In genomic region chr15:51629612-51630011, GRCh38 we compare ENCODE assay signal across 12 cellular contexts. TPM values are rescaled to one million over a fixed set of nuclear protein-coding genes. Genes with fewer than 3 reads are reported as not detected.
DNase-seq lines count a peak whose midpoint lies in the region; ATAC-seq and TF ChIP-seq lines count a peak whose summit lies in the region.
"Had no signal": no experiment of that assay in that cellular context is flagged by ENCODE, and none has a peak within 500 bp of the region (broad histone marks: within the 10 kb centered on the region; RNA-seq: fewer than 3 reads in every experiment).

No MANE protein-coding gene starts in this region.

- intact Hi-C loops in sciatic nerve (cut with DNase I) (no loop called here), Calu3 (cut with micrococcal nuclease; ENCODE audit: unreplicated experiment) (no loop called here)

- H3K9me3 ChIP-seq in gastroesophageal sphincter, result no peaks in the 10 kb centered on the region

- TF ChIP-seq POLR2A in gastroesophageal sphincter (IDR thresholded peaks at IDR 0.05), result no peak

- peaks cover 4% of the 10 kb centered on the region for H3K27me3 Mint-ChIP-seq in Calu3 (ENCODE audit: unreplicated experiment)

- no peak for TF ChIP-seq EP300 in gastroesophageal sphincter (IDR thresholded peaks at IDR 0.05)

- TF ChIP-seq CTCF in gastroesophageal sphincter (IDR thresholded peaks at IDR 0.05) (no peak), Calu3 (IDR thresholded peaks at IDR 0.05; ENCODE audit: unreplicated experiment) (no peak)

- no peaks in the 10 kb centered on the region for H3K9me3 Mint-ChIP-seq in Calu3 (ENCODE audit: low read depth, unreplicated experiment)
- H3K9me3 Mint-ChIP-seq: activated naive CD8-positive, alpha-beta T cell treated with anti-CD3 and anti-CD28 coated beads, Interleukin-2, amount 10 ng/mL, durations not matched to agents 7 days and 5 days had no signal

- H3K27ac ChIP-seq in gastroesophageal sphincter, result no peak overlapping the region

- H3K36me3 Mint-ChIP-seq in Calu3 (ENCODE audit: insufficient read depth, unreplicated experiment), result no peaks in the 10 kb centered on the region
- H3K36me3 Mint-ChIP-seq: activated naive CD8-positive, alpha-beta T cell treated with anti-CD3 and anti-CD28 coated beads, Interleukin-2, amount 10 ng/mL, durations not matched to agents 7 days and 5 days; CD4-positive, CD25-positive, alpha-beta regulatory T cell had no signal

- H3K4me3 Mint-ChIP-seq in Calu3 (ENCODE audit: low read depth, unreplicated experiment), result no peak overlapping the region
- H3K4me3 Mint-ChIP-seq: activated naive CD8-positive, alpha-beta T cell treated with anti-CD3 and anti-CD28 coated beads, Interleukin-2, amount 10 ng/mL, durations not matched to agents 7 days and 5 days; CD4-positive, CD25-positive, alpha-beta regulatory T cell had no signal

- WGBS in gastroesophageal sphincter (ENCODE audit: low coverage in 1 of 2), 2 donors, result 50 to 55% methylated on average over 1 of the region's 1 CpG

- no peaks in the 10 kb centered on the region for H3K4me1 ChIP-seq in gastroesophageal sphincter

- no peaks in the 10 kb centered on the region for H3K27me3 ChIP-seq in gastroesophageal sphincter

- no TSS peak for BruUV-seq in Calu3 (replicated peaks; lab: Mats Ljungman, UMichigan)

- H3K4me1 Mint-ChIP-seq in Calu3 (ENCODE audit: low read depth, unreplicated experiment), result peaks cover 2% of the 10 kb centered on the region
- H3K4me1 Mint-ChIP-seq: CD4-positive, CD25-positive, alpha-beta regulatory T cell had no signal

- CTCF ChIA-PET in Calu3 (lab: Charles Lee), result no interaction called here

- H3K27ac Mint-ChIP-seq in Calu3 (ENCODE audit: unreplicated experiment), result no peak overlapping the region
- H3K27ac Mint-ChIP-seq: activated naive CD8-positive, alpha-beta T cell treated with anti-CD3 and anti-CD28 coated beads, Interleukin-2, amount 10 ng/mL, durations not matched to agents 7 days and 5 days; CD4-positive, CD25-positive, alpha-beta regulatory T cell had no signal

- peak; percentile 72 for ATAC-seq in gastroesophageal sphincter
- peak; percentile 90 for ATAC-seq in sciatic nerve

- H3K36me3 ChIP-seq in gastroesophageal sphincter, result no peaks in the 10 kb centered on the region

- H3K4me3 ChIP-seq in gastroesophageal sphincter, result no peak overlapping the region

- DNase-seq in HuH-7 (ENCODE audit: low spot score), result peak; percentile 24
- peak; percentile 84 for DNase-seq in SKM-1 (lab: John Stamatoyannopoulos, UW; ENCODE audit: unreplicated experiment)
- DNase-seq in sciatic nerve (ENCODE audit: low spot score), result no peak
- DNase-seq in Calu3, result no peak
- DNase-seq in cerebellum (ENCODE audit: low spot score), result no peak
- DNase-seq in NCI-H2227 (lab: John Stamatoyannopoulos, UW; ENCODE audit: unreplicated experiment), result no peak
- DNase-seq: activated naive CD8-positive, alpha-beta T cell treated with anti-CD3 and anti-CD28 coated beads, Interleukin-2, amount 10 ng/mL, durations not matched to agents 7 days and 5 days; CD4-positive, CD25-positive, alpha-beta regulatory T cell; NCI-H2107; stimulated activated CD4-positive, alpha-beta T cell treated with anti-CD3 and anti-CD28 coated beads, Interleukin-4, amount 100 ng/mL, for 1 hour had no signal

RNA-seq across cellular contexts. Expression of gene DMXL2, which starts 7.0 kb away (rescaled TPM):
- total RNA-seq in gastroesophageal sphincter (100 to 1,000 TPM in 1 of 4 donors, 10 to 100 TPM in 3; 17.5 to 111 (median 29.1) TPM), sciatic nerve (39.3 TPM), Calu3 (2022) (13.8 and 14.8 TPM in 2 replicates), cerebellum (158 TPM)

RNA-seq across cellular contexts. Expression of gene SCG3, which starts 51.7 kb away (rescaled TPM):
- total RNA-seq in gastroesophageal sphincter (under 1 TPM in 3 of 4 donors, not detected in 1; 0.31 to 0.54 (median 0.54) TPM), sciatic nerve (0.13 TPM), Calu3 (2022) (not detected in 2 replicates), cerebellum (48.5 TPM)
- total RNA-seq: activated naive CD8-positive, alpha-beta T cell treated with anti-CD3 and anti-CD28 coated beads, Interleukin-2, amount 10 ng/mL, durations not matched to agents 7 days and 5 days; CD4-positive, CD25-positive, alpha-beta regulatory T cell; pulmonary artery endothelial cell had no signal

Comparison
In these comparisons a context has a peak if more than half of its experiments do, and no peak if none do; other contexts are left out.
1. DNase-seq: peak in HuH-7 (single experiment) and SKM-1 (single experiment); none in sciatic nerve (single experiment), Calu3 (single experiment), cerebellum (single experiment) and NCI-H2227 (single experiment).
2. RNA of gene SCG3, which starts 51.7 kb away (total RNA-seq): 48.5 TPM in cerebellum (single experiment); 0.31 to 0.54 TPM in gastroesophageal sphincter, not detected in Calu3 and 0.13 TPM in sciatic nerve (single experiment); every median in the first group is over 10 times any median in the second.